Comparison of ENCODE assay signal across 8 cellular contexts in genomic region chr22:20155330-20156041, GRCh38. TPM values are rescaled to one million over a fixed set of nuclear protein-coding genes. Genes with fewer than 3 reads are reported as not detected.
DNase-seq lines count a peak whose midpoint lies in the region; ATAC-seq and TF ChIP-seq lines count a peak whose summit lies in the region.

No MANE protein-coding gene starts in this region.

- TF ChIP-seq CTCF in cardiac fibroblast (IDR thresholded peaks at IDR 0.05; ENCODE audit: low read depth, low read length): no peak

- no peak overlapping the region for H4K8ac ChIP-seq in mesendoderm (ENCODE audit: low read depth, low read length)

- POLR2A ChIA-PET in activated CD4-positive, alpha-beta T cell treated with anti-CD3 and anti-CD28 coated beads for 36 hours (lab: Charles Lee): no interaction called here

- intact Hi-C loops in activated CD4-positive, alpha-beta T cell treated with anti-CD3 and anti-CD28 coated beads for 36 hours (cut with DNase I, micrococcal nuclease): loop anchor here (2.0 to 5.0 kb wide), 2 partner anchors 112 to 341 kb away; partner anchors contain the start of gene RTN4R (in 1 of the 2)

- H3K4me3 ChIP-seq in cardiac fibroblast (replicated peaks in 1 of 2; ENCODE audit: low read depth in 2 of 2, low read length in 2 of 2) (peak overlapping the region in 1 of 2 donors; percentile 34), mesendoderm (ENCODE audit: low read length) (no peak overlapping the region)

- H3K79me2 ChIP-seq in mesendoderm (ENCODE audit: control insufficient read depth, insufficient read depth, low read length): no peaks in the 10 kb centered on the region

- H3K27ac ChIP-seq in mesendoderm (ENCODE audit: low read depth, low read length): no peak overlapping the region

- no peak overlapping the region for H3K4me2 ChIP-seq in mesendoderm (ENCODE audit: low read length)

- H3K27me3 Mint-ChIP-seq in activated CD4-positive, alpha-beta T cell treated with anti-CD3 and anti-CD28 coated beads for 36 hours: no peaks in the 10 kb centered on the region

- H3K36me3 ChIP-seq in mesendoderm (ENCODE audit: control insufficient read depth, insufficient read depth, low read length): no peaks in the 10 kb centered on the region

- ATAC-seq in HG02973 (IDR thresholded peaks at IDR 0.05; ENCODE audit: unreplicated experiment): no peak
- no peak for ATAC-seq in activated CD4-positive, alpha-beta T cell treated with anti-CD3 and anti-CD28 coated beads for 36 hours

- no peak overlapping the region for H3K27ac Mint-ChIP-seq in activated CD4-positive, alpha-beta T cell treated with anti-CD3 and anti-CD28 coated beads for 36 hours

- H3K9ac ChIP-seq in mesendoderm (ENCODE audit: low read length): no peak overlapping the region

- no peak overlapping the region for H2BK5ac ChIP-seq in mesendoderm (ENCODE audit: low read length)

- no peak overlapping the region for H3K56ac ChIP-seq in mesendoderm (ENCODE audit: low read length)

- H3K27me3 ChIP-seq in mesendoderm (ENCODE audit: insufficient read depth, low read length, poor library complexity): no peaks in the 10 kb centered on the region

- no peaks in the 10 kb centered on the region for H3K4me1 ChIP-seq in mesendoderm (ENCODE audit: control insufficient read depth, low read depth, low read length)

- no peak overlapping the region for H2BK120ac ChIP-seq in mesendoderm (ENCODE audit: low read depth, low read length)

- H2BK15ac ChIP-seq in mesendoderm (replicated peaks; ENCODE audit: low read depth): no peak overlapping the region

- H3K4me3 Mint-ChIP-seq in activated CD4-positive, alpha-beta T cell treated with anti-CD3 and anti-CD28 coated beads for 36 hours: no peak overlapping the region

- no peaks in the 10 kb centered on the region for H3K79me1 ChIP-seq in mesendoderm (ENCODE audit: low read length)

- WGBS in mesendoderm (ENCODE audit: extremely low coverage, insufficient coverage, low lambda C conversion rate): no CpG with 5 or more reads among the region's 30 CpGs

- no peak overlapping the region for H2AK5ac ChIP-seq in mesendoderm (ENCODE audit: low read length)

- no peaks in the 10 kb centered on the region for H3K36me3 Mint-ChIP-seq in activated CD4-positive, alpha-beta T cell treated with anti-CD3 and anti-CD28 coated beads for 36 hours (ENCODE audit: low read depth)

- no peak overlapping the region for H3K23ac ChIP-seq in mesendoderm (ENCODE audit: low read length)

- CTCF ChIA-PET in activated CD4-positive, alpha-beta T cell treated with anti-CD3 and anti-CD28 coated beads for 36 hours (lab: Charles Lee): interaction anchor here (0.6 to 2.1 kb wide), 5 partner anchors 25 to 144 kb away, joined by 3 to 8 read pairs (median 3); no protein-coding TSS in a partner anchor

- DNase-seq in ELR (ENCODE audit: low read depth): peak; percentile 88
- DNase-seq in NCI-H2196 (lab: John Stamatoyannopoulos, UW; ENCODE audit: unreplicated experiment): peak; percentile 88
- DNase-seq in cardiac fibroblast (ENCODE audit: low read depth in 2 of 2): peak; percentile 31 to 43
- peak; percentile 45 for DNase-seq in myocyte (ENCODE audit: low read depth)
- no peak for DNase-seq in AML-193 (lab: John Stamatoyannopoulos, UW)
- no peak for DNase-seq in mesendoderm
- DNase-seq in activated CD4-positive, alpha-beta T cell treated with anti-CD3 and anti-CD28 coated beads for 36 hours: no peak

- peaks cover 2% of the 10 kb centered on the region for H3K4me1 Mint-ChIP-seq in activated CD4-positive, alpha-beta T cell treated with anti-CD3 and anti-CD28 coated beads for 36 hours

- H4K5ac ChIP-seq in mesendoderm (ENCODE audit: low read length): no peak overlapping the region

- no peaks in the 10 kb centered on the region for H3K9me3 Mint-ChIP-seq in activated CD4-positive, alpha-beta T cell treated with anti-CD3 and anti-CD28 coated beads for 36 hours (ENCODE audit: low read depth)

- no peak overlapping the region for H3K18ac ChIP-seq in mesendoderm (ENCODE audit: low read length)

- H3K4ac ChIP-seq in mesendoderm (ENCODE audit: low read depth, low read length): no peak overlapping the region

RNA-seq across cellular contexts. Expression of gene CCDC188, which starts 4.6 kb away (rescaled TPM):
- total RNA-seq in myocyte: 0.40 and 2.2 TPM in 2 replicates
- polyA plus RNA-seq in myocyte (2012): 0.62 TPM
- not detected for polyA plus RNA-seq in mesendoderm (2013, experiment 1 of 2)
- polyA plus RNA-seq in mesendoderm (2013, experiment 2 of 2): not detected
- total RNA-seq in activated CD4-positive, alpha-beta T cell treated with anti-CD3 and anti-CD28 coated beads for 36 hours: not detected

RNA-seq across cellular contexts. Expression of gene ZDHHC8, which starts 23.9 kb away (rescaled TPM):
- 13.7 and 15.6 TPM in 2 replicates for total RNA-seq in myocyte
- 58.0 TPM for polyA plus RNA-seq in myocyte (2012)
- 24.9 TPM for polyA plus RNA-seq in mesendoderm (2013, experiment 1 of 2)
- 24.7 TPM for polyA plus RNA-seq in mesendoderm (2013, experiment 2 of 2)
- 10 to 100 TPM; 47.7 to 49.8 TPM for total RNA-seq in activated CD4-positive, alpha-beta T cell treated with anti-CD3 and anti-CD28 coated beads for 36 hours

RNA-seq across cellular contexts. Expression of gene TRMT2A, which starts 38.5 kb away (rescaled TPM):
- total RNA-seq in myocyte: 62.7 and 79.7 TPM in 2 replicates
- polyA plus RNA-seq in myocyte (2012): 55.5 TPM
- 22.5 TPM for polyA plus RNA-seq in mesendoderm (2013, experiment 1 of 2)
- polyA plus RNA-seq in mesendoderm (2013, experiment 2 of 2): 21.9 TPM
- total RNA-seq in activated CD4-positive, alpha-beta T cell treated with anti-CD3 and anti-CD28 coated beads for 36 hours: 10 to 100 TPM; 84.4 to 85.9 TPM

RNA-seq across cellular contexts. Expression of gene RANBP1, which starts 39.6 kb away (rescaled TPM):
- total RNA-seq in myocyte: 214 and 239 TPM in 2 replicates
- polyA plus RNA-seq in myocyte (2012): 96.5 TPM
- polyA plus RNA-seq in mesendoderm (2013, experiment 1 of 2): 750 TPM
- polyA plus RNA-seq in mesendoderm (2013, experiment 2 of 2): 738 TPM
- total RNA-seq in activated CD4-positive, alpha-beta T cell treated with anti-CD3 and anti-CD28 coated beads for 36 hours: 100 to 1,000 TPM; 402 to 506 TPM

Comparison
In these comparisons a context has a peak if more than half of its experiments do, and no peak if none do; other contexts are left out.
1. DNase-seq: peak in ELR (single experiment), NCI-H2196 (single experiment), cardiac fibroblast (2 of 2) and myocyte (single experiment); none in AML-193 (0 of 2), mesendoderm (single experiment) and activated CD4-positive, alpha-beta T cell treated with anti-CD3 and anti-CD28 coated beads for 36 hours (single experiment).